In genomic region chr5:32833127-32833526, GRCh38 we compare ENCODE assay signal across 1 cellular context.
TF ChIP-seq lines count a peak whose summit lies in the region.

No MANE protein-coding gene starts in this region.

TF ChIP-seq in SK-N-SH, 30 proteins besides CTCF, POLR2A, EP300 and RAD21 (continued from another document):
- no peak for TF ChIP-seq USF1 (IDR thresholded peaks at IDR 0.05; ENCODE audit: borderline replicate concordance, low read depth)
- no peak for TF ChIP-seq GABPA (IDR thresholded peaks at IDR 0.05; ENCODE audit: low read depth)
- no peak for TF ChIP-seq CHD2 (IDR thresholded peaks at IDR 0.05; ENCODE audit: low read length, partially characterized antibody)
- TF ChIP-seq TEAD4 (IDR thresholded peaks at IDR 0.05; ENCODE audit: borderline replicate concordance, insufficient read depth): no peak
- no peak for TF ChIP-seq EZH2phosphoT487 (IDR thresholded peaks at IDR 0.05; ENCODE audit: borderline replicate concordance, low read depth)
- TF ChIP-seq FOXM1 (IDR thresholded peaks at IDR 0.05; ENCODE audit: low read depth): no peak
- TF ChIP-seq IRF3 (IDR thresholded peaks at IDR 0.05; ENCODE audit: low read depth, low read length): no peak
- TF ChIP-seq USF2 (IDR thresholded peaks at IDR 0.05; ENCODE audit: borderline replicate concordance, low read depth, low read length): no peak
- no peak for TF ChIP-seq FOSL2 (IDR thresholded peaks at IDR 0.05; ENCODE audit: borderline replicate concordance, low read depth)
- no peak for TF ChIP-seq NRF1 (IDR thresholded peaks at IDR 0.05; ENCODE audit: low read depth, low read length)
- no peak for TF ChIP-seq REST (IDR thresholded peaks at IDR 0.05; ENCODE audit: low read depth, low read length)
- no peak for TF ChIP-seq JUND (IDR thresholded peaks at IDR 0.05)
